ENCODE assay signal across 9 cellular contexts in the genomic region with DNA sequence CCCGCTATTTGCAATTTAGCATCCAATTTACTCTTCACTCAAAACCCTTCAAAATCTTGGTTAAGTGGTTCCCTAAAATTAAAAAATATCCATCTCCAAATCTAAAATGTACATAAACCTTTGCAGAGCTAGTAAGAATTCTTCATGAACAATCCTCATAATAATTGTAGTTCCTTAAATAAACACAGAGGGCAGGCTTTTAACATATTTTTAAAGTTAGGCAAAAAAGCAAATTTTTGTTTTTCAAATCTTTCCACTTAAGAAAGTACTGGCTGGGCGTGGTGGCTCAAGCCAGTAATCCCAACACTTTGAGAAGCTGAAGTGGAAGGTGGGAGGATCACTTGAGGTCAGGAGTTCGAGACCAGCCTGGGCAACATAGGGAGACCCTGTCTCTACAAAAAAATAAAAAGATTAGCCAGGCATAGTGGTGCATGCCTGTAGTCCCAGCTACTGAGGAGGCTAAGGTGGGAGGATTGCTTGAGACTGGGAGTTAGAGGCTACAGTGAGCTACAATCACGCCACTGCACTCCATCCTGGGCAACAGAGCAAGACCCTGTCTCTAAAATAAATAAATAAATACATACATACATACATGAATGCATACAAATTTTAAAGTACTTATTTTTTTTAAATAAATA. TPM values are rescaled to one million over a fixed set of nuclear protein-coding genes. Genes with fewer than 3 reads are reported as not detected.
DNase-seq lines count a peak whose midpoint lies in the region; ATAC-seq and TF ChIP-seq lines count a peak whose summit lies in the region.
"Had no signal": no experiment of that assay in that cellular context is flagged by ENCODE, and none has a peak within 500 bp of the region (broad histone marks: within the 10 kb centered on the region; RNA-seq: fewer than 3 reads in every experiment).

No MANE protein-coding gene starts in this region.

- CTCF ChIA-PET in CD4-positive, alpha-beta T cell (lab: Charles Lee): interaction anchor here (0.6 to 6.4 kb wide), 11 partner anchors 8 to 168 kb away, joined by 3 to 63 read pairs (median 3); no protein-coding TSS in a partner anchor
- CTCF ChIA-PET in activated CD4-positive, alpha-beta T cell treated with anti-CD3 and anti-CD28 coated beads, Interleukin-2, amount 10 ng/mL, durations not matched to agents 7 days and 5 days (lab: Charles Lee): interaction anchor here (0.6 to 2.3 kb wide), 6 partner anchors 19 to 160 kb away, joined by 3 to 5 read pairs (median 3); no protein-coding TSS in a partner anchor

- POLR2A ChIA-PET in CD4-positive, alpha-beta T cell (lab: Charles Lee): interaction anchor here (0.6 to 1.9 kb wide), 3 partner anchors 31 to 169 kb away, joined by 3 to 10 read pairs (median 4); a partner anchor contains a TSS
- POLR2A ChIA-PET in activated CD4-positive, alpha-beta T cell treated with anti-CD3 and anti-CD28 coated beads, Interleukin-2, amount 10 ng/mL, durations not matched to agents 7 days and 5 days (lab: Charles Lee): no interaction called here

- no peaks in the 10 kb centered on the region for H3K9me3 Mint-ChIP-seq in CD4-positive, alpha-beta T cell
- H3K9me3 Mint-ChIP-seq in mesothelial cell of epicardium: no peaks in the 10 kb centered on the region
- no peaks in the 10 kb centered on the region for H3K9me3 Mint-ChIP-seq in stimulated activated naive B cell treated with anti-CD40 and anti-IgM and Interleukin-4, amounts not matched to agents 10 μg/mL and 1 μg/mL and 100 μg/mL, for 72 hours
- H3K9me3 Mint-ChIP-seq in activated CD4-positive, alpha-beta T cell treated with anti-CD3 and anti-CD28 coated beads, Interleukin-2, amount 10 ng/mL, durations not matched to agents 7 days and 5 days: no peaks in the 10 kb centered on the region

- H3K27ac ChIP-seq in CD4-positive, alpha-beta T cell (ENCODE audit: low read depth, low read length): no peak overlapping the region
- no peak overlapping the region for H3K27ac ChIP-seq in brain microvascular endothelial cell

- no peaks in the 10 kb centered on the region for H3K27me3 Mint-ChIP-seq in CD4-positive, alpha-beta T cell
- no peaks in the 10 kb centered on the region for H3K27me3 Mint-ChIP-seq in mesothelial cell of epicardium (ENCODE audit: low read depth)
- H3K27me3 Mint-ChIP-seq in stimulated activated naive B cell treated with anti-CD40 and anti-IgM and Interleukin-4, amounts not matched to agents 10 μg/mL and 1 μg/mL and 100 μg/mL, for 72 hours: no peaks in the 10 kb centered on the region
- H3K27me3 Mint-ChIP-seq in activated CD4-positive, alpha-beta T cell treated with anti-CD3 and anti-CD28 coated beads, Interleukin-2, amount 10 ng/mL, durations not matched to agents 7 days and 5 days: no peaks in the 10 kb centered on the region

- peak; percentile 55 for TF ChIP-seq CTCF in CD4-positive, alpha-beta T cell (IDR thresholded peaks at IDR 0.05)
- peak; percentile 18 for TF ChIP-seq CTCF in brain microvascular endothelial cell (IDR thresholded peaks at IDR 0.05; ENCODE audit: low read depth, low read length, missing control alignments)
- peak; percentile 77 for TF ChIP-seq CTCF in mesothelial cell of epicardium (IDR thresholded peaks at IDR 0.05; ENCODE audit: unreplicated experiment)

- intact Hi-C loops in CD4-positive, alpha-beta T cell (cut with DNase I, micrococcal nuclease): loop anchor here (2.0 to 10.0 kb wide), 4 partner anchors 99 to 605 kb away; a partner anchor contains a TSS

- no peak overlapping the region for H3K4me3 ChIP-seq in brain microvascular endothelial cell (ENCODE audit: low read depth, low read length)

- H3K36me3 ChIP-seq in brain microvascular endothelial cell (replicated peaks): peaks cover 49% of the 10 kb centered on the region

- in situ Hi-C loops in KBM-7 (cut with MboI; ENCODE audit: low pct_unique_long_range_greater_than_20kb, low sequenced_read_pairs) (no loop called here), brain microvascular endothelial cell (cut with HindIII; ENCODE audit: low pct_ligation_motif_present, low sequenced_read_pairs) (no loop called here)

- ATAC-seq in CD4-positive, alpha-beta T cell (ENCODE audit: poor library complexity): no peak
- ATAC-seq in stimulated activated naive B cell treated with anti-CD40 and anti-IgM and Interleukin-4, amounts not matched to agents 10 μg/mL and 1 μg/mL and 100 μg/mL, for 72 hours (replicated peaks): no peak

- peaks cover 61% of the 10 kb centered on the region for H3K36me3 Mint-ChIP-seq in CD4-positive, alpha-beta T cell (ENCODE audit: low read depth)
- peaks cover 21% of the 10 kb centered on the region for H3K36me3 Mint-ChIP-seq in mesothelial cell of epicardium
- H3K36me3 Mint-ChIP-seq in stimulated activated naive B cell treated with anti-CD40 and anti-IgM and Interleukin-4, amounts not matched to agents 10 μg/mL and 1 μg/mL and 100 μg/mL, for 72 hours: peaks cover 30 to 48% of the 10 kb centered on the region in 2 donors
- peaks cover 32% of the 10 kb centered on the region for H3K36me3 Mint-ChIP-seq in activated CD4-positive, alpha-beta T cell treated with anti-CD3 and anti-CD28 coated beads, Interleukin-2, amount 10 ng/mL, durations not matched to agents 7 days and 5 days (ENCODE audit: low read depth)

- H3K9me3 ChIP-seq in CD4-positive, alpha-beta T cell (ENCODE audit: control insufficient read depth, low read length): no peaks in the 10 kb centered on the region

- H3K27me3 ChIP-seq in CD4-positive, alpha-beta T cell (ENCODE audit: control insufficient read depth, insufficient read depth, low read length): no peaks in the 10 kb centered on the region
- H3K27me3 ChIP-seq in brain microvascular endothelial cell (replicated peaks): no peaks in the 10 kb centered on the region

- no peak for DNase-seq in CD4-positive, alpha-beta T cell
- DNase-seq in KBM-7 (peak; percentile 37), brain microvascular endothelial cell (no peak), mesothelial cell of epicardium (ENCODE audit: low spot score in 2 of 2, unreplicated experiment in 2 of 2) (no peak), activated T-cell treated with anti-CD3 and anti-CD28 coated beads for 4 hours (no peak)
- DNase-seq in stimulated activated naive B cell treated with anti-CD40 and anti-IgM and Interleukin-4, amounts not matched to agents 10 μg/mL and 1 μg/mL and 100 μg/mL, for 72 hours: no peak
- DNase-seq in activated CD4-positive, alpha-beta T cell treated with anti-CD3 and anti-CD28 coated beads, Interleukin-2, amount 10 ng/mL, durations not matched to agents 7 days and 5 days: no peak
- no peak for DNase-seq in activated CD4-positive, alpha-beta T cell treated with anti-CD3 and anti-CD28 coated beads for 4 hours
- DNase-seq: T-helper 1 cell had no signal

- no peak overlapping the region for H3K4me3 Mint-ChIP-seq in CD4-positive, alpha-beta T cell
- H3K4me3 Mint-ChIP-seq in mesothelial cell of epicardium: no peak overlapping the region
- H3K4me3 Mint-ChIP-seq in stimulated activated naive B cell treated with anti-CD40 and anti-IgM and Interleukin-4, amounts not matched to agents 10 μg/mL and 1 μg/mL and 100 μg/mL, for 72 hours: no peak overlapping the region
- H3K4me3 Mint-ChIP-seq in activated CD4-positive, alpha-beta T cell treated with anti-CD3 and anti-CD28 coated beads, Interleukin-2, amount 10 ng/mL, durations not matched to agents 7 days and 5 days: no peak overlapping the region

- no peak overlapping the region for H3K27ac Mint-ChIP-seq in CD4-positive, alpha-beta T cell
- no peak overlapping the region for H3K27ac Mint-ChIP-seq in mesothelial cell of epicardium
- H3K27ac Mint-ChIP-seq in stimulated activated naive B cell treated with anti-CD40 and anti-IgM and Interleukin-4, amounts not matched to agents 10 μg/mL and 1 μg/mL and 100 μg/mL, for 72 hours: no peak overlapping the region
- no peak overlapping the region for H3K27ac Mint-ChIP-seq in activated CD4-positive, alpha-beta T cell treated with anti-CD3 and anti-CD28 coated beads, Interleukin-2, amount 10 ng/mL, durations not matched to agents 7 days and 5 days

- H3K4me1 Mint-ChIP-seq in CD4-positive, alpha-beta T cell (ENCODE audit: low read depth): peaks cover 16% of the 10 kb centered on the region
- no peaks in the 10 kb centered on the region for H3K4me1 Mint-ChIP-seq in mesothelial cell of epicardium
- H3K4me1 Mint-ChIP-seq in stimulated activated naive B cell treated with anti-CD40 and anti-IgM and Interleukin-4, amounts not matched to agents 10 μg/mL and 1 μg/mL and 100 μg/mL, for 72 hours: peaks cover 0 to 2% of the 10 kb centered on the region in 2 donors
- peaks cover 16% of the 10 kb centered on the region for H3K4me1 Mint-ChIP-seq in activated CD4-positive, alpha-beta T cell treated with anti-CD3 and anti-CD28 coated beads, Interleukin-2, amount 10 ng/mL, durations not matched to agents 7 days and 5 days

RNA-seq across cellular contexts. Expression of a gene that starts 25.1 kb away (rescaled TPM):
- total RNA-seq in CD4-positive, alpha-beta T cell: 1 to 10 TPM; 2.4 to 3.6 TPM
- total RNA-seq in mesothelial cell of epicardium: 0.89 to 1.6 TPM (median 1.5 TPM) in 3 replicates
- 1 to 10 TPM; 1.3 to 1.9 TPM for total RNA-seq in activated CD4-positive, alpha-beta T cell treated with anti-CD3 and anti-CD28 coated beads, Interleukin-2, amount 10 ng/mL, durations not matched to agents 7 days and 5 days

RNA-seq across cellular contexts. Expression of a gene that starts 31.9 kb away (rescaled TPM):
- 10 to 100 TPM; 14.5 to 16.5 TPM for total RNA-seq in CD4-positive, alpha-beta T cell
- 19.6 to 21.6 TPM (median 20.0 TPM) in 3 replicates for total RNA-seq in mesothelial cell of epicardium
- total RNA-seq in activated CD4-positive, alpha-beta T cell treated with anti-CD3 and anti-CD28 coated beads, Interleukin-2, amount 10 ng/mL, durations not matched to agents 7 days and 5 days: 10 to 100 TPM; 35.8 to 37.3 TPM

RNA-seq across cellular contexts. Expression of a gene that starts 42.0 kb away (rescaled TPM):
- 10 to 100 TPM; 16.4 to 17.6 TPM for total RNA-seq in CD4-positive, alpha-beta T cell
- total RNA-seq in mesothelial cell of epicardium: 92.4 to 93.5 TPM (median 93.2 TPM) in 3 replicates
- 10 to 100 TPM; 65.9 to 72.7 TPM for total RNA-seq in activated CD4-positive, alpha-beta T cell treated with anti-CD3 and anti-CD28 coated beads, Interleukin-2, amount 10 ng/mL, durations not matched to agents 7 days and 5 days

Comparison
In these comparisons a context has a peak if more than half of its experiments do, and no peak if none do; other contexts are left out.
1. CTCF ChIP-seq: peak in every context shown above with its lines; median percentile 77 in mesothelial cell of epicardium; 55 in CD4-positive, alpha-beta T cell; 18 in brain microvascular endothelial cell.